Comparison of ENCODE assay signal across 11 cellular contexts in genomic region chr11:456533-456932, GRCh38. TPM values are rescaled to one million over a fixed set of nuclear protein-coding genes. Genes with fewer than 3 reads are reported as not detected.
DNase-seq lines count a peak whose midpoint lies in the region; ATAC-seq and TF ChIP-seq lines count a peak whose summit lies in the region.
"Had no signal": no experiment of that assay in that cellular context is flagged by ENCODE, and none has a peak within 500 bp of the region (broad histone marks: within the 10 kb centered on the region; RNA-seq: fewer than 3 reads in every experiment).

No MANE protein-coding gene starts in this region.

- peak; percentile 51 for DNase-seq in GM12864 (ENCODE audit: low read depth)
- DNase-seq in activated T-helper 2 cell treated with anti-CD3 and anti-CD28 coated beads, Interferon-gamma antibody, Interleukin-2, Interleukin-4, amounts not matched to agents 10 μg/mL and 5 μg/mL and 100 μg/mL, durations not matched to agents 14 hours and 24 hours and 36 hours (ENCODE audit: low spot score), result no peak
- DNase-seq in osteoblast (ENCODE audit: insufficient read length, low spot score, missing footprints), result peak; percentile 63
- DNase-seq in medulla oblongata (ENCODE audit: extremely low spot score), result no peak
- no peak for DNase-seq in NCI-H2171 (lab: John Stamatoyannopoulos, UW)
- DNase-seq in sciatic nerve (ENCODE audit: low spot score), result no peak
- DNase-seq: DND-41, NCI-H1436 had no signal

- peaks cover 14% of the 10 kb centered on the region for H3K36me3 ChIP-seq in osteoblast (ENCODE audit: insufficient read depth, low read length)

- peaks cover 25% of the 10 kb centered on the region for H4K20me1 ChIP-seq in osteoblast (ENCODE audit: insufficient read depth, low read length)

- ATAC-seq in HG02885 (IDR thresholded peaks at IDR 0.05; ENCODE audit: poor library complexity, unreplicated experiment) (peak; percentile 61), GM19324 (IDR thresholded peaks at IDR 0.05; ENCODE audit: low FRiP score, unreplicated experiment) (no peak), sciatic nerve (no peak)

- no peaks in the 10 kb centered on the region for H3K9me3 ChIP-seq in osteoblast (ENCODE audit: low read depth, low read length)
- H3K9me3 ChIP-seq: tibial nerve had no signal

- H3K4me2 ChIP-seq in osteoblast (ENCODE audit: insufficient read depth, low read length), result no peak overlapping the region

- TF ChIP-seq CTCF in GM12864 (IDR thresholded peaks at IDR 0.05; ENCODE audit: low read depth, low read length, missing control alignments), result no peak
- no peak for TF ChIP-seq CTCF in osteoblast (IDR thresholded peaks at IDR 0.05; ENCODE audit: extremely low read depth, low read depth, low read length)

- H3K4me3 ChIP-seq in GM12864 (ENCODE audit: low read depth, low read length), result no peak overlapping the region
- H3K4me3 ChIP-seq in osteoblast (ENCODE audit: insufficient read depth, low read length), result no peak overlapping the region
- H3K4me3 ChIP-seq: tibial nerve had no signal

- no peak overlapping the region for H3K27ac ChIP-seq in osteoblast (ENCODE audit: low read depth, low read length)
- H3K27ac ChIP-seq: tibial nerve had no signal

- peaks cover 31% of the 10 kb centered on the region for H3K36me3 Mint-ChIP-seq in activated T-helper 2 cell treated with anti-CD3 and anti-CD28 coated beads, Interferon-gamma antibody, Interleukin-2, Interleukin-4, amounts not matched to agents 10 μg/mL and 5 μg/mL and 100 μg/mL, durations not matched to agents 14 hours and 24 hours and 36 hours (ENCODE audit: low read depth)

- H3K27me3 Mint-ChIP-seq in activated T-helper 2 cell treated with anti-CD3 and anti-CD28 coated beads, Interferon-gamma antibody, Interleukin-2, Interleukin-4, amounts not matched to agents 10 μg/mL and 5 μg/mL and 100 μg/mL, durations not matched to agents 14 hours and 24 hours and 36 hours (ENCODE audit: low read depth), result no peaks in the 10 kb centered on the region

- H3K4me1 Mint-ChIP-seq in activated T-helper 2 cell treated with anti-CD3 and anti-CD28 coated beads, Interferon-gamma antibody, Interleukin-2, Interleukin-4, amounts not matched to agents 10 μg/mL and 5 μg/mL and 100 μg/mL, durations not matched to agents 14 hours and 24 hours and 36 hours (ENCODE audit: low read depth), result peaks cover 17% of the 10 kb centered on the region

- H3K9me3 Mint-ChIP-seq in activated T-helper 2 cell treated with anti-CD3 and anti-CD28 coated beads, Interferon-gamma antibody, Interleukin-2, Interleukin-4, amounts not matched to agents 10 μg/mL and 5 μg/mL and 100 μg/mL, durations not matched to agents 14 hours and 24 hours and 36 hours, result no peaks in the 10 kb centered on the region

- H3K27ac Mint-ChIP-seq in activated T-helper 2 cell treated with anti-CD3 and anti-CD28 coated beads, Interferon-gamma antibody, Interleukin-2, Interleukin-4, amounts not matched to agents 10 μg/mL and 5 μg/mL and 100 μg/mL, durations not matched to agents 14 hours and 24 hours and 36 hours, result peak overlapping the region; percentile 43

- peaks cover 63% of the 10 kb centered on the region for H3K79me2 ChIP-seq in osteoblast (ENCODE audit: insufficient read depth, low read length)

- intact Hi-C loops in activated T-helper 2 cell treated with anti-CD3 and anti-CD28 coated beads, Interferon-gamma antibody, Interleukin-2, Interleukin-4, amounts not matched to agents 10 μg/mL and 5 μg/mL and 100 μg/mL, durations not matched to agents 14 hours and 24 hours and 36 hours (cut with micrococcal nuclease), result no loop called here
- intact Hi-C loops in sciatic nerve (cut with DNase I), result no loop called here

- H3K27me3 ChIP-seq in osteoblast (ENCODE audit: insufficient read depth, low read length), result no peaks in the 10 kb centered on the region
- H3K27me3 ChIP-seq: tibial nerve had no signal

- H3K4me1 ChIP-seq in osteoblast (ENCODE audit: insufficient read depth, low read length), result peaks cover under 1% of the 10 kb centered on the region

- H2AFZ ChIP-seq in osteoblast (ENCODE audit: low read length), result no peak overlapping the region

- H3K4me3 Mint-ChIP-seq in activated T-helper 2 cell treated with anti-CD3 and anti-CD28 coated beads, Interferon-gamma antibody, Interleukin-2, Interleukin-4, amounts not matched to agents 10 μg/mL and 5 μg/mL and 100 μg/mL, durations not matched to agents 14 hours and 24 hours and 36 hours (ENCODE audit: low read depth), result no peak overlapping the region

RNA-seq across cellular contexts. Expression of gene PTDSS2, which starts 6.5 kb away (rescaled TPM):
- total RNA-seq in activated T-helper 2 cell treated with anti-CD3 and anti-CD28 coated beads, Interferon-gamma antibody, Interleukin-2, Interleukin-4, amounts not matched to agents 10 μg/mL and 5 μg/mL and 100 μg/mL, durations not matched to agents 14 hours and 24 hours and 36 hours, result 32.1 and 34.4 TPM in 2 replicates
- total RNA-seq in osteoblast (33.0 and 36.2 TPM in 2 replicates), sciatic nerve (33.1 TPM)

RNA-seq across cellular contexts. Expression of gene ANO9, which starts 14.7 kb away (rescaled TPM):
- total RNA-seq in activated T-helper 2 cell treated with anti-CD3 and anti-CD28 coated beads, Interferon-gamma antibody, Interleukin-2, Interleukin-4, amounts not matched to agents 10 μg/mL and 5 μg/mL and 100 μg/mL, durations not matched to agents 14 hours and 24 hours and 36 hours, result 35.4 and 36.9 TPM in 2 replicates
- total RNA-seq in osteoblast (under 0.01 TPM in 1 of 2 replicates, not detected in the other), sciatic nerve (0.98 TPM)

RNA-seq across cellular contexts. Expression of gene SIGIRR, which starts 41.7 kb away (rescaled TPM):
- 41.5 and 53.4 TPM in 2 replicates for total RNA-seq in activated T-helper 2 cell treated with anti-CD3 and anti-CD28 coated beads, Interferon-gamma antibody, Interleukin-2, Interleukin-4, amounts not matched to agents 10 μg/mL and 5 μg/mL and 100 μg/mL, durations not matched to agents 14 hours and 24 hours and 36 hours
- total RNA-seq in osteoblast, result 10.9 and 14.5 TPM in 2 replicates
- 51.6 TPM for total RNA-seq in sciatic nerve

RNA-seq across cellular contexts. Expression of gene RNH1, which starts 50.5 kb away (rescaled TPM):
- total RNA-seq in activated T-helper 2 cell treated with anti-CD3 and anti-CD28 coated beads, Interferon-gamma antibody, Interleukin-2, Interleukin-4, amounts not matched to agents 10 μg/mL and 5 μg/mL and 100 μg/mL, durations not matched to agents 14 hours and 24 hours and 36 hours, result 126 and 127 TPM in 2 replicates
- total RNA-seq in osteoblast (441 and 506 TPM in 2 replicates), sciatic nerve (134 TPM)

Comparison
In these comparisons a context has a peak if more than half of its experiments do, and no peak if none do; other contexts are left out.
1. DNase-seq: peak in GM12864 (single experiment) and osteoblast (single experiment); none in activated T-helper 2 cell treated with anti-CD3 and anti-CD28 coated beads, Interferon-gamma antibody, Interleukin-2, Interleukin-4, amounts not matched to agents 10 μg/mL and 5 μg/mL and 100 μg/mL, durations not matched to agents 14 hours and 24 hours and 36 hours (single experiment), medulla oblongata (single experiment), NCI-H2171 (single experiment) and sciatic nerve (single experiment).
2. RNA of gene ANO9, which starts 14.7 kb away (total RNA-seq): 35.4 to 36.9 TPM in activated T-helper 2 cell treated with anti-CD3 and anti-CD28 coated beads, Interferon-gamma antibody, Interleukin-2, Interleukin-4, amounts not matched to agents 10 μg/mL and 5 μg/mL and 100 μg/mL, durations not matched to agents 14 hours and 24 hours and 36 hours; 0.98 TPM in sciatic nerve (single experiment) and under 0.01 TPM in osteoblast; every median in the first group is over 10 times any median in the second.